1 cellular context compared by ENCODE assay signal in the genomic region with DNA sequence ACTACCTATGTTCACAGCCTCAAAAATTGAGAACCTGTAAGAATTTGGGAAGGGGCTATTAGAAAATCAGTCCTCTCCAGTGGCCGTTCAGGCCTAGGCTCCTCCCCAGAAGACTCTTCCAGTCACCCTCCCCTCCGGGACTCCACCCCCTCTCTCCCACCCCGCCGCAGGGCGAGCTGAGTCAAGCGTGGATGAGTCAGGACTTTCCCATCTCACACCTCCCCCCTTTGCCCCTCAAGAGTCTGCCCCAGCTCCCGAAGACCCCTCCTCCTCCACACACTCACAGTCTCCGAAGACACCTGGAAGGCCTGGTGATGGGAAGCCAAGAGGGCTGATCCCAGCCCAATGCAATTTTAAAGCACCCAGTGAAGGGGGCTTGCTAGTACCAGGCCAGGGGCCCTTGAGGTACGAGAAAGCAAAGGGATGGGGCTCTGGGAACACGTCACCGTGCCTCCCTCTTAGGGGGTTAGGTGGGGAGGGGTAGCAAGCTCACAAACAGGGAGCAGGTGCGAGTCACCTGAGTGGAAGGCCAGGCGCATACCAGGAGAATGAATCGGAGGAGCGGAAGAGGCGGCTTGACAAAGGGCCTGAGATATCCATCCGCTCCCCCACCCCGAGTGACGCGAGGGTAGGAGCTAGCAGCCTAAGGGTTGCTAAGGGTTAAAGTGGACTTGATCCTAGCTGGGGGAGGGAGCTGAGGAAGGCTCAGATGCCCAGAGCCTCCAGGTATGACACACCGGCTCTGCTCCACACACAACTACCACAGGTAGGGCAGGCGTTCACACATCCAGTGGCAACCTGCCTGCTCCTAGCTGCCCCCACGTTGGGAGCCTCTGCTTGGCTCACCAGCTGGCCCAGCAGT.
TF ChIP-seq lines count a peak whose summit lies in the region.

No MANE protein-coding gene starts in this region.

TF ChIP-seq in endothelial cell of umbilical vein, 7 proteins besides CTCF, POLR2A, EP300 and RAD21:
- TF ChIP-seq EZH2 (IDR thresholded peaks at IDR 0.05; ENCODE audit: borderline replicate concordance, low read depth, low read length, severe bottlenecking) (no peak), POLR2AphosphoS5 (IDR thresholded peaks at IDR 0.05; ENCODE audit: insufficient read depth, low read depth, low read length) (peak; percentile 15), FOS (IDR thresholded peaks at IDR 0.05; ENCODE audit: borderline replicate concordance, insufficient read depth, low read length) (peak; percentile 91), JUN (IDR thresholded peaks at IDR 0.05; ENCODE audit: borderline replicate concordance, insufficient read depth, insufficient read length, low read depth) (peak; percentile 51)
- TF ChIP-seq, protein P1, sequence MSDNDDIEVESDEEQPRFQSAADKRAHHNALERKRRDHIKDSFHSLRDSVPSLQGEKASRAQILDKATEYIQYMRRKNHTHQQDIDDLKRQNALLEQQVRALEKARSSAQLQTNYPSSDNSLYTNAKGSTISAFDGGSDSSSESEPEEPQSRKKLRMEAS (IDR thresholded peaks at IDR 0.05; ENCODE audit: insufficient read depth, insufficient read length): no peak
